ENCODE assay signal across 11 cellular contexts in genomic region chr13:99265162-99265822, GRCh38. TPM values are rescaled to one million over a fixed set of nuclear protein-coding genes. Genes with fewer than 3 reads are reported as not detected.
DNase-seq lines count a peak whose midpoint lies in the region; ATAC-seq and TF ChIP-seq lines count a peak whose summit lies in the region.
"Had no signal": no experiment of that assay in that cellular context is flagged by ENCODE, and none has a peak within 500 bp of the region (broad histone marks: within the 10 kb centered on the region; RNA-seq: fewer than 3 reads in every experiment).

No MANE protein-coding gene starts in this region.

- H3K36me3 Mint-ChIP-seq in activated CD8-positive, alpha-beta memory T cell treated with anti-CD3 and anti-CD28 coated beads, Interleukin-2, amount 10 ng/mL, durations not matched to agents 7 days and 5 days, result peaks cover 2% of the 10 kb centered on the region
- H3K36me3 Mint-ChIP-seq in effector memory CD8-positive, alpha-beta T cell (ENCODE audit: insufficient read depth), result peaks cover 7% of the 10 kb centered on the region
- peaks cover 8% of the 10 kb centered on the region for H3K36me3 Mint-ChIP-seq in stimulated activated memory B cell treated with anti-CD40 and anti-IgM and Interleukin-4, amounts not matched to agents 10 μg/mL and 1 μg/mL and 100 μg/mL, for 72 hours

- peaks cover 52% of the 10 kb centered on the region for H3K4me1 Mint-ChIP-seq in activated CD8-positive, alpha-beta memory T cell treated with anti-CD3 and anti-CD28 coated beads, Interleukin-2, amount 10 ng/mL, durations not matched to agents 7 days and 5 days
- H3K4me1 Mint-ChIP-seq in effector memory CD8-positive, alpha-beta T cell (ENCODE audit: low read depth in 2 of 2), result peaks cover 33 to 34% of the 10 kb centered on the region in 2 donors
- H3K4me1 Mint-ChIP-seq in stimulated activated memory B cell treated with anti-CD40 and anti-IgM and Interleukin-4, amounts not matched to agents 10 μg/mL and 1 μg/mL and 100 μg/mL, for 72 hours, result peaks cover 64% of the 10 kb centered on the region

- TF ChIP-seq CTCF in VCaP (conservative IDR thresholded peaks at IDR 0.05), result no peak

- H3K27ac Mint-ChIP-seq in activated CD8-positive, alpha-beta memory T cell treated with anti-CD3 and anti-CD28 coated beads, Interleukin-2, amount 10 ng/mL, durations not matched to agents 7 days and 5 days, result peak overlapping the region; percentile 67
- peak overlapping the region; percentile 70 to 80 for H3K27ac Mint-ChIP-seq in effector memory CD8-positive, alpha-beta T cell
- H3K27ac Mint-ChIP-seq in stimulated activated memory B cell treated with anti-CD40 and anti-IgM and Interleukin-4, amounts not matched to agents 10 μg/mL and 1 μg/mL and 100 μg/mL, for 72 hours, result peak overlapping the region; percentile 66

- H3K9me3 Mint-ChIP-seq in activated CD8-positive, alpha-beta memory T cell treated with anti-CD3 and anti-CD28 coated beads, Interleukin-2, amount 10 ng/mL, durations not matched to agents 7 days and 5 days (ENCODE audit: low read depth), result no peaks in the 10 kb centered on the region
- H3K9me3 Mint-ChIP-seq in effector memory CD8-positive, alpha-beta T cell, result no peaks in the 10 kb centered on the region
- H3K9me3 Mint-ChIP-seq in stimulated activated memory B cell treated with anti-CD40 and anti-IgM and Interleukin-4, amounts not matched to agents 10 μg/mL and 1 μg/mL and 100 μg/mL, for 72 hours, result no peaks in the 10 kb centered on the region

- no peak overlapping the region for H3K4me3 Mint-ChIP-seq in activated CD8-positive, alpha-beta memory T cell treated with anti-CD3 and anti-CD28 coated beads, Interleukin-2, amount 10 ng/mL, durations not matched to agents 7 days and 5 days
- peak overlapping the region; percentile 21 to 40 for H3K4me3 Mint-ChIP-seq in effector memory CD8-positive, alpha-beta T cell
- no peak overlapping the region for H3K4me3 Mint-ChIP-seq in stimulated activated memory B cell treated with anti-CD40 and anti-IgM and Interleukin-4, amounts not matched to agents 10 μg/mL and 1 μg/mL and 100 μg/mL, for 72 hours

- H3K27ac ChIP-seq in VCaP, result peak overlapping the region; percentile 10; the same call in 1 of the 2 replicates
- H3K27ac ChIP-seq: epithelial cell of prostate had no signal

- CTCF ChIA-PET in activated CD8-positive, alpha-beta memory T cell treated with anti-CD3 and anti-CD28 coated beads, Interleukin-2, amount 10 ng/mL, durations not matched to agents 7 days and 5 days (lab: Charles Lee), result interaction anchor here (0.8 to 15.4 kb wide), 31 partner anchors 8 to 396 kb away, joined by 3 to 308 read pairs (median 5); partner anchors contain the start of genes CLYBL, GPR18 and UBAC2

- no peak for DNase-seq in activated CD8-positive, alpha-beta memory T cell treated with anti-CD3 and anti-CD28 coated beads, Interleukin-2, amount 10 ng/mL, durations not matched to agents 7 days and 5 days
- DNase-seq in activated CD8-positive, alpha-beta memory T cell treated with anti-CD3 and anti-CD28 coated beads, Interleukin-2, amount 50 U/mL, for 48 hours, result no peak
- no peak for DNase-seq in effector memory CD8-positive, alpha-beta T cell
- DNase-seq in HCEC 1CT, result no peak
- DNase-seq: cerebellar nuclear complex, left ventricle myocardium inferior had no signal

- no peaks in the 10 kb centered on the region for H3K27me3 Mint-ChIP-seq in activated CD8-positive, alpha-beta memory T cell treated with anti-CD3 and anti-CD28 coated beads, Interleukin-2, amount 10 ng/mL, durations not matched to agents 7 days and 5 days
- H3K27me3 Mint-ChIP-seq in effector memory CD8-positive, alpha-beta T cell, result no peaks in the 10 kb centered on the region
- H3K27me3 Mint-ChIP-seq in stimulated activated memory B cell treated with anti-CD40 and anti-IgM and Interleukin-4, amounts not matched to agents 10 μg/mL and 1 μg/mL and 100 μg/mL, for 72 hours, result no peaks in the 10 kb centered on the region

- peak; percentile 20 for ATAC-seq in activated CD8-positive, alpha-beta memory T cell treated with anti-CD3 and anti-CD28 coated beads, Interleukin-2, amount 10 ng/mL, durations not matched to agents 7 days and 5 days
- no peak for ATAC-seq in effector memory CD8-positive, alpha-beta T cell (replicated peaks)
- ATAC-seq in stimulated activated memory B cell treated with anti-CD40 and anti-IgM and Interleukin-4, amounts not matched to agents 10 μg/mL and 1 μg/mL and 100 μg/mL, for 72 hours, result no peak
- no peak for ATAC-seq in HG03442 (IDR thresholded peaks at IDR 0.05; ENCODE audit: unreplicated experiment)
- ATAC-seq in GM18867 (IDR thresholded peaks at IDR 0.05; ENCODE audit: unreplicated experiment), result no peak

RNA-seq across cellular contexts. Expression of gene GPR18, which starts 7.1 kb away (rescaled TPM):
- total RNA-seq in activated CD8-positive, alpha-beta memory T cell treated with anti-CD3 and anti-CD28 coated beads, Interleukin-2, amount 10 ng/mL, durations not matched to agents 7 days and 5 days, result 10 to 100 TPM; 11.1 to 13.1 TPM
- total RNA-seq: left ventricle myocardium inferior had no signal

RNA-seq across cellular contexts. Expression of gene GPR183, which starts 41.9 kb away (rescaled TPM):
- total RNA-seq in activated CD8-positive, alpha-beta memory T cell treated with anti-CD3 and anti-CD28 coated beads, Interleukin-2, amount 10 ng/mL, durations not matched to agents 7 days and 5 days, result 10 to 100 TPM; 15.3 to 19.5 TPM

Comparison
In these comparisons a context has a peak if more than half of its experiments do, and no peak if none do; other contexts are left out.
1. H3K4me3 Mint-ChIP-seq: peak in effector memory CD8-positive, alpha-beta T cell (2 of 2); none in activated CD8-positive, alpha-beta memory T cell treated with anti-CD3 and anti-CD28 coated beads, Interleukin-2, amount 10 ng/mL, durations not matched to agents 7 days and 5 days (single experiment) and stimulated activated memory B cell treated with anti-CD40 and anti-IgM and Interleukin-4, amounts not matched to agents 10 μg/mL and 1 μg/mL and 100 μg/mL, for 72 hours (single experiment).
2. Peak in every context shown above with its lines, with median percentiles within 50 percentile points of each other: H3K27ac Mint-ChIP-seq.